Comparison of ENCODE assay signal across 8 cellular contexts in the genomic region with DNA sequence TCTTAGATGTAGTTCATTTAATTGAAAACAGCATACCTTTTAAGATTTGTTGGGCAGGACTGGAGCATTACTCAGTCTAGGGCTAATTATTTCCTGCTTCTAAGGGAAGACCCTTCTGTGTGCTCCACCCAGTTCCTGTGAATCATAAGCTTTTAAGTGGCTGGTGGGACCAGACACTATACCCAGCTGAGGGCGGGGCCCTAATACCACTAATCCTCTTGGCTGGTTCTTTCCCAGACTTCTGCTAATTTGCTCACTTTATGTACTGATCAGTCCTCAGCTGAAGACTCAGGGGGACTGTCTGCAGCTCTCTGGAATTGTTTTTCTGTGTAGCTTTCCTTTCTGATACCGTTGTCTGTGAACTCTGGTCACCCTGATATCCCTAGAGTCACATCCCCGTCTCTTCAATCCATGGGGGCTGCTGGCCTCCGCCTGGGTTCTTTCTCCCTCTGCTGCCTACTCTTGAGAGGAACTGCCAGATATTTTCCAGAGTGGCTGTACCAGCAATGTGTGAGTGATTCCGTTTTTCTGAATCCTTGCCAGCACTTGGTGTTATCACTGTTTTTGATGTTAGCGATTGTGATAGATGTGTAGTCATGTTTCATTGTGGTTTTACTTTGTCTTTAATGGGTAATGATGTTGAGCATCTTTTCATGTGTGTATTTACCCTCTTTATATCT. TPM values are rescaled to one million over a fixed set of nuclear protein-coding genes. Genes with fewer than 3 reads are reported as not detected.
A peak's percentile ranks its signal among the peaks of the same experiment; 100 is the strongest.
DNase-seq lines count a peak whose midpoint lies in the region; ATAC-seq lines count a peak whose summit lies in the region.

No MANE protein-coding gene starts in this region.

- peak overlapping the region; percentile 89 to 100 (median 98) for H3K27ac Mint-ChIP-seq in CD4-positive, CD25-positive, alpha-beta regulatory T cell

- DNase-seq in CD4-positive, CD25-positive, alpha-beta regulatory T cell: peak; percentile 52 to 89 (median 61)
- peak; percentile 30 for DNase-seq in NCI-H69 (lab: John Stamatoyannopoulos, UW)
- DNase-seq in activated CD8-positive, alpha-beta memory T cell treated with anti-CD3 and anti-CD28 coated beads, Interleukin-2, amount 50 U/mL, for 48 hours: peak; percentile 61
- peak; percentile 77 for DNase-seq in fibroblast of the conjunctiva (ENCODE audit: low read depth)
- DNase-seq in stimulated activated CD4-positive, alpha-beta T cell treated with anti-CD3 and anti-CD28 coated beads, Interleukin-4, amount 100 ng/mL, for 24 hours: peak; percentile 62
- DNase-seq in NCI-H510A (lab: John Stamatoyannopoulos, UW): no peak

- peaks cover 19% of the 10 kb centered on the region for H3K4me1 ChIP-seq in CD4-positive, CD25-positive, alpha-beta regulatory T cell (ENCODE audit: control insufficient read depth, insufficient read depth, low read length, poor library complexity, severe bottlenecking)

- peaks cover 40% of the 10 kb centered on the region for H3K36me3 ChIP-seq in CD4-positive, CD25-positive, alpha-beta regulatory T cell (ENCODE audit: control insufficient read depth, insufficient read depth, low read length)

- H3K36me3 Mint-ChIP-seq in CD4-positive, CD25-positive, alpha-beta regulatory T cell: peaks cover 33% of the 10 kb centered on the region

- H3K27me3 Mint-ChIP-seq in CD4-positive, CD25-positive, alpha-beta regulatory T cell: no peaks in the 10 kb centered on the region

- ATAC-seq in CD4-positive, CD25-positive, alpha-beta regulatory T cell (ENCODE audit: low read depth in 2 of 2): peak; percentile 99
- ATAC-seq in HG03159 (IDR thresholded peaks at IDR 0.05; ENCODE audit: unreplicated experiment) (no peak), HG03025 (IDR thresholded peaks at IDR 0.05; ENCODE audit: low FRiP score, unreplicated experiment) (no peak)

- peak overlapping the region; percentile 86 for H3K4me3 ChIP-seq in CD4-positive, CD25-positive, alpha-beta regulatory T cell (ENCODE audit: low read depth, low read length)

- H3K27ac ChIP-seq in CD4-positive, CD25-positive, alpha-beta regulatory T cell (ENCODE audit: insufficient read depth, low read length, poor library complexity, severe bottlenecking): peak overlapping the region; percentile 88

- peak overlapping the region; percentile 78 to 97 (median 86) for H3K4me3 Mint-ChIP-seq in CD4-positive, CD25-positive, alpha-beta regulatory T cell

- H3K27me3 ChIP-seq in CD4-positive, CD25-positive, alpha-beta regulatory T cell (ENCODE audit: control insufficient read depth, insufficient read depth, low read length): no peaks in the 10 kb centered on the region

- peaks cover 6 to 35% (median 25%) of the 10 kb centered on the region in 4 donors for H3K4me1 Mint-ChIP-seq in CD4-positive, CD25-positive, alpha-beta regulatory T cell

- peaks cover 0 to 4% (median 0%) of the 10 kb centered on the region in 7 donors for H3K9me3 Mint-ChIP-seq in CD4-positive, CD25-positive, alpha-beta regulatory T cell

- H3K9me3 ChIP-seq in CD4-positive, CD25-positive, alpha-beta regulatory T cell (ENCODE audit: control insufficient read depth in 2 of 2, low read length in 2 of 2): no peaks in the 10 kb centered on the region

RNA-seq across cellular contexts. Expression of gene MFSD11, which starts 35.1 kb away (rescaled TPM):
- 45.6 TPM for total RNA-seq in CD4-positive, CD25-positive, alpha-beta regulatory T cell
- polyA plus RNA-seq in CD4-positive, CD25-positive, alpha-beta regulatory T cell: 10 to 100 TPM; 22.3 to 38.5 (median 26.1) TPM

RNA-seq across cellular contexts. Expression of gene SRSF2, which starts 35.9 kb away (rescaled TPM):
- total RNA-seq in CD4-positive, CD25-positive, alpha-beta regulatory T cell: 444 TPM
- 100 to 1,000 TPM in 1 of 4 donors, 10 to 100 TPM in 3; 86.0 to 113 (median 93.7) TPM for polyA plus RNA-seq in CD4-positive, CD25-positive, alpha-beta regulatory T cell

RNA-seq across cellular contexts. Expression of gene METTL23, which starts 46.3 kb away (rescaled TPM):
- total RNA-seq in CD4-positive, CD25-positive, alpha-beta regulatory T cell: 44.1 TPM
- polyA plus RNA-seq in CD4-positive, CD25-positive, alpha-beta regulatory T cell: 100 to 1,000 TPM; 130 to 175 (median 162) TPM

RNA-seq across cellular contexts. Expression of gene JMJD6, which starts 46.6 kb away (rescaled TPM):
- total RNA-seq in CD4-positive, CD25-positive, alpha-beta regulatory T cell: 124 TPM
- polyA plus RNA-seq in CD4-positive, CD25-positive, alpha-beta regulatory T cell: 10 to 100 TPM; 21.0 to 38.3 (median 33.6) TPM

Comparison
In these comparisons a context has a peak if more than half of its experiments do, and no peak if none do; other contexts are left out.
1. ATAC-seq: peak in CD4-positive, CD25-positive, alpha-beta regulatory T cell (2 of 2); none in HG03159 (single experiment) and HG03025 (single experiment).